1 cellular context compared by ENCODE assay signal in the genomic region with DNA sequence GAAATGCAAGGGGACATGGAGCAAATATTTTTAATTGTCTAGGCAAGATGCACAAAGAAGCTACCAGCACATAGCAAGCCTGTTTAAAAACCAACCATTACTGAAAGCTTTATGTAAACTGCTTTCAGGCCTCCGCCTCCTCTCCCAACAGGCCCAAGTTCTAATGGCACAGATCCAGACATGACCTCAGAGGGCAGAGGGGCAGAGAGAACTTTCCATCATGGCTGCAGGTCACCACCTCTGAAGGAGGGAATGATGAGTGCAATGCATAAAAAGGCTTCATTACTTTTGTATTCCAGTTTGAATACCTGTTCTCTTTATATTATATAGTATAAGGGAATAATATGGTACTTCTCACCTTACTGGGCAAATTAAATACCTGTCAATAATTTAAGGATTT.
TF ChIP-seq lines count a peak whose summit lies in the region.

No MANE protein-coding gene starts in this region.

TF ChIP-seq in H1, 55 proteins besides CTCF, POLR2A, EP300 and RAD21 (continued from another document):
- TF ChIP-seq KDM1A (IDR thresholded peaks at IDR 0.05; ENCODE audit: borderline replicate concordance, low read length), result no peak
- TF ChIP-seq BACH1 (IDR thresholded peaks at IDR 0.05; ENCODE audit: low read length), result no peak
- no peak for TF ChIP-seq CBX5 (IDR thresholded peaks at IDR 0.05; ENCODE audit: low read depth, low read length)
- TF ChIP-seq POU5F1 (IDR thresholded peaks at IDR 0.05; ENCODE audit: low read depth, low read length), result no peak
- TF ChIP-seq, protein P1, sequence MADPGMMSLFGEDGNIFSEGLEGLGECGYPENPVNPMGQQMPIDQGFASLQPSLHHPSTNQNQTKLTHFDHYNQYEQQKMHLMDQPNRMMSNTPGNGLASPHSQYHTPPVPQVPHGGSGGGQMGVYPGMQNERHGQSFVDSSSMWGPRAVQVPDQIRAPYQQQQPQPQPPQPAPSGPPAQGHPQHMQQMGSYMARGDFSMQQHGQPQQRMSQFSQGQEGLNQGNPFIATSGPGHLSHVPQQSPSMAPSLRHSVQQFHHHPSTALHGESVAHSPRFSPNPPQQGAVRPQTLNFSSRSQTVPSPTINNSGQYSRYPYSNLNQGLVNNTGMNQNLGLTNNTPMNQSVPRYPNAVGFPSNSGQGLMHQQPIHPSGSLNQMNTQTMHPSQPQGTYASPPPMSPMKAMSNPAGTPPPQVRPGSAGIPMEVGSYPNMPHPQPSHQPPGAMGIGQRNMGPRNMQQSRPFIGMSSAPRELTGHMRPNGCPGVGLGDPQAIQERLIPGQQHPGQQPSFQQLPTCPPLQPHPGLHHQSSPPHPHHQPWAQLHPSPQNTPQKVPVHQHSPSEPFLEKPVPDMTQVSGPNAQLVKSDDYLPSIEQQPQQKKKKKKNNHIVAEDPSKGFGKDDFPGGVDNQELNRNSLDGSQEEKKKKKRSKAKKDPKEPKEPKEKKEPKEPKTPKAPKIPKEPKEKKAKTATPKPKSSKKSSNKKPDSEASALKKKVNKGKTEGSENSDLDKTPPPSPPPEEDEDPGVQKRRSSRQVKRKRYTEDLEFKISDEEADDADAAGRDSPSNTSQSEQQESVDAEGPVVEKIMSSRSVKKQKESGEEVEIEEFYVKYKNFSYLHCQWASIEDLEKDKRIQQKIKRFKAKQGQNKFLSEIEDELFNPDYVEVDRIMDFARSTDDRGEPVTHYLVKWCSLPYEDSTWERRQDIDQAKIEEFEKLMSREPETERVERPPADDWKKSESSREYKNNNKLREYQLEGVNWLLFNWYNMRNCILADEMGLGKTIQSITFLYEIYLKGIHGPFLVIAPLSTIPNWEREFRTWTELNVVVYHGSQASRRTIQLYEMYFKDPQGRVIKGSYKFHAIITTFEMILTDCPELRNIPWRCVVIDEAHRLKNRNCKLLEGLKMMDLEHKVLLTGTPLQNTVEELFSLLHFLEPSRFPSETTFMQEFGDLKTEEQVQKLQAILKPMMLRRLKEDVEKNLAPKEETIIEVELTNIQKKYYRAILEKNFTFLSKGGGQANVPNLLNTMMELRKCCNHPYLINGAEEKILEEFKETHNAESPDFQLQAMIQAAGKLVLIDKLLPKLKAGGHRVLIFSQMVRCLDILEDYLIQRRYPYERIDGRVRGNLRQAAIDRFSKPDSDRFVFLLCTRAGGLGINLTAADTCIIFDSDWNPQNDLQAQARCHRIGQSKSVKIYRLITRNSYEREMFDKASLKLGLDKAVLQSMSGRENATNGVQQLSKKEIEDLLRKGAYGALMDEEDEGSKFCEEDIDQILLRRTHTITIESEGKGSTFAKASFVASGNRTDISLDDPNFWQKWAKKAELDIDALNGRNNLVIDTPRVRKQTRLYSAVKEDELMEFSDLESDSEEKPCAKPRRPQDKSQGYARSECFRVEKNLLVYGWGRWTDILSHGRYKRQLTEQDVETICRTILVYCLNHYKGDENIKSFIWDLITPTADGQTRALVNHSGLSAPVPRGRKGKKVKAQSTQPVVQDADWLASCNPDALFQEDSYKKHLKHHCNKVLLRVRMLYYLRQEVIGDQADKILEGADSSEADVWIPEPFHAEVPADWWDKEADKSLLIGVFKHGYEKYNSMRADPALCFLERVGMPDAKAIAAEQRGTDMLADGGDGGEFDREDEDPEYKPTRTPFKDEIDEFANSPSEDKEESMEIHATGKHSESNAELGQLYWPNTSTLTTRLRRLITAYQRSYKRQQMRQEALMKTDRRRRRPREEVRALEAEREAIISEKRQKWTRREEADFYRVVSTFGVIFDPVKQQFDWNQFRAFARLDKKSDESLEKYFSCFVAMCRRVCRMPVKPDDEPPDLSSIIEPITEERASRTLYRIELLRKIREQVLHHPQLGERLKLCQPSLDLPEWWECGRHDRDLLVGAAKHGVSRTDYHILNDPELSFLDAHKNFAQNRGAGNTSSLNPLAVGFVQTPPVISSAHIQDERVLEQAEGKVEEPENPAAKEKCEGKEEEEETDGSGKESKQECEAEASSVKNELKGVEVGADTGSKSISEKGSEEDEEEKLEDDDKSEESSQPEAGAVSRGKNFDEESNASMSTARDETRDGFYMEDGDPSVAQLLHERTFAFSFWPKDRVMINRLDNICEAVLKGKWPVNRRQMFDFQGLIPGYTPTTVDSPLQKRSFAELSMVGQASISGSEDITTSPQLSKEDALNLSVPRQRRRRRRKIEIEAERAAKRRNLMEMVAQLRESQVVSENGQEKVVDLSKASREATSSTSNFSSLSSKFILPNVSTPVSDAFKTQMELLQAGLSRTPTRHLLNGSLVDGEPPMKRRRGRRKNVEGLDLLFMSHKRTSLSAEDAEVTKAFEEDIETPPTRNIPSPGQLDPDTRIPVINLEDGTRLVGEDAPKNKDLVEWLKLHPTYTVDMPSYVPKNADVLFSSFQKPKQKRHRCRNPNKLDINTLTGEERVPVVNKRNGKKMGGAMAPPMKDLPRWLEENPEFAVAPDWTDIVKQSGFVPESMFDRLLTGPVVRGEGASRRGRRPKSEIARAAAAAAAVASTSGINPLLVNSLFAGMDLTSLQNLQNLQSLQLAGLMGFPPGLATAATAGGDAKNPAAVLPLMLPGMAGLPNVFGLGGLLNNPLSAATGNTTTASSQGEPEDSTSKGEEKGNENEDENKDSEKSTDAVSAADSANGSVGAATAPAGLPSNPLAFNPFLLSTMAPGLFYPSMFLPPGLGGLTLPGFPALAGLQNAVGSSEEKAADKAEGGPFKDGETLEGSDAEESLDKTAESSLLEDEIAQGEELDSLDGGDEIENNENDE (IDR thresholded peaks at IDR 0.05; ENCODE audit: insufficient replicate concordance, low read length), result no peak
- TF ChIP-seq SRF (IDR thresholded peaks at IDR 0.05; ENCODE audit: low read depth, low read length), result no peak
- TF ChIP-seq CTBP2 (IDR thresholded peaks at IDR 0.05; ENCODE audit: borderline replicate concordance, insufficient read depth, insufficient read length, low read length), result no peak
- no peak for TF ChIP-seq SP2 (IDR thresholded peaks at IDR 0.05; ENCODE audit: low read length)
- TF ChIP-seq CHD2 (IDR thresholded peaks at IDR 0.05; ENCODE audit: low read length), result no peak
- TF ChIP-seq SIN3A (conservative IDR thresholded peaks at IDR 0.05 in 1 of 2, IDR thresholded peaks at IDR 0.05 in 1 of 2; ENCODE audit: low read depth in 1 of 2, low read length in 2 of 2), result no peak
- TF ChIP-seq, protein P2, sequence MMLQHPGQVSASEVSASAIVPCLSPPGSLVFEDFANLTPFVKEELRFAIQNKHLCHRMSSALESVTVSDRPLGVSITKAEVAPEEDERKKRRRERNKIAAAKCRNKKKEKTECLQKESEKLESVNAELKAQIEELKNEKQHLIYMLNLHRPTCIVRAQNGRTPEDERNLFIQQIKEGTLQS (IDR thresholded peaks at IDR 0.05; ENCODE audit: insufficient read depth, low read depth, low read length), result no peak
- TF ChIP-seq RBBP5 (IDR thresholded peaks at IDR 0.05; ENCODE audit: borderline replicate concordance, low read depth, low read length), result no peak
- no peak for TF ChIP-seq HDAC6 (IDR thresholded peaks at IDR 0.05; ENCODE audit: low read depth, low read length)
- TF ChIP-seq HDAC2 (IDR thresholded peaks at IDR 0.05; ENCODE audit: borderline replicate concordance in 1 of 2, low read depth in 2 of 2, low read length in 2 of 2), result no peak
- no peak for TF ChIP-seq KDM5A (IDR thresholded peaks at IDR 0.05; ENCODE audit: low read length)
- no peak for TF ChIP-seq RFX5 (IDR thresholded peaks at IDR 0.05; ENCODE audit: borderline replicate concordance, low read depth, low read length)
- TF ChIP-seq, protein P3, sequence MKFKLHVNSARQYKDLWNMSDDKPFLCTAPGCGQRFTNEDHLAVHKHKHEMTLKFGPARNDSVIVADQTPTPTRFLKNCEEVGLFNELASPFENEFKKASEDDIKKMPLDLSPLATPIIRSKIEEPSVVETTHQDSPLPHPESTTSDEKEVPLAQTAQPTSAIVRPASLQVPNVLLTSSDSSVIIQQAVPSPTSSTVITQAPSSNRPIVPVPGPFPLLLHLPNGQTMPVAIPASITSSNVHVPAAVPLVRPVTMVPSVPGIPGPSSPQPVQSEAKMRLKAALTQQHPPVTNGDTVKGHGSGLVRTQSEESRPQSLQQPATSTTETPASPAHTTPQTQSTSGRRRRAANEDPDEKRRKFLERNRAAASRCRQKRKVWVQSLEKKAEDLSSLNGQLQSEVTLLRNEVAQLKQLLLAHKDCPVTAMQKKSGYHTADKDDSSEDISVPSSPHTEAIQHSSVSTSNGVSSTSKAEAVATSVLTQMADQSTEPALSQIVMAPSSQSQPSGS (IDR thresholded peaks at IDR 0.05; ENCODE audit: low read length), result no peak
